ENCODE assay signal across 8 cellular contexts in genomic region chr19:44003461-44004134, GRCh38.
DNase-seq lines count a peak whose midpoint lies in the region; ATAC-seq and TF ChIP-seq lines count a peak whose summit lies in the region.

No MANE protein-coding gene starts in this region.

- H3K9me3 ChIP-seq in SK-N-MC (ENCODE audit: low read depth, low read length): no peaks in the 10 kb centered on the region
- peaks cover 22 to 28% of the 10 kb centered on the region in 2 donors for H3K9me3 ChIP-seq in muscle layer of duodenum (ENCODE audit: control insufficient read depth in 1 of 2, low read length in 2 of 2)

- no peak for TF ChIP-seq CTCF in epithelial cell of esophagus (IDR thresholded peaks at IDR 0.05; ENCODE audit: insufficient read depth, low read depth, low read length, missing control alignments)

- no peak overlapping the region for H3K27ac ChIP-seq in SK-N-MC
- peak overlapping the region; percentile 65 for H3K27ac ChIP-seq in muscle layer of duodenum (ENCODE audit: low read length)

- peak; percentile 58 for DNase-seq in activated CD8-positive, alpha-beta memory T cell treated with anti-CD3 and anti-CD28 coated beads for 24 hours
- no peak for DNase-seq in activated CD8-positive, alpha-beta memory T cell treated with anti-CD3 and anti-CD28 coated beads, Interleukin-2, amount 50 U/mL, for 48 hours
- DNase-seq in SK-N-MC (ENCODE audit: low read depth, low spot score): no peak
- peak; percentile 20 for DNase-seq in epithelial cell of esophagus (ENCODE audit: low read depth)
- DNase-seq in HuH-7 (ENCODE audit: low spot score): no peak

- H3K4me3 ChIP-seq in SK-N-MC (peak overlapping the region; percentile 83), epithelial cell of esophagus (ENCODE audit: low read length) (peak overlapping the region; percentile 98), muscle layer of duodenum (ENCODE audit: low read depth in 1 of 2, low read length in 2 of 2) (peak overlapping the region; percentile 83 to 89)

- H3K27me3 ChIP-seq in muscle layer of duodenum (ENCODE audit: low read depth, low read length): no peaks in the 10 kb centered on the region

- H3K9ac ChIP-seq in SK-N-MC (ENCODE audit: insufficient read length): peak overlapping the region; percentile 68

- H3K36me3 ChIP-seq in SK-N-MC (ENCODE audit: insufficient read depth, low read length) (peaks cover 27% of the 10 kb centered on the region), muscle layer of duodenum (ENCODE audit: control insufficient read depth in 1 of 2, insufficient read depth in 2 of 2, low read length in 2 of 2) (peaks cover 17 to 32% of the 10 kb centered on the region in 2 donors)

- ATAC-seq in HG03045 (IDR thresholded peaks at IDR 0.05; ENCODE audit: unreplicated experiment): peak; percentile 3
- ATAC-seq in HG03280 (IDR thresholded peaks at IDR 0.05; ENCODE audit: unreplicated experiment): no peak

- H3K4me1 ChIP-seq in muscle layer of duodenum (ENCODE audit: control insufficient read depth in 1 of 2, insufficient read depth in 2 of 2, low read length in 2 of 2): peaks cover 0 to 16% of the 10 kb centered on the region in 2 donors

Comparison
In these comparisons a context has a peak if more than half of its experiments do, and no peak if none do; other contexts are left out.
1. DNase-seq: peak in activated CD8-positive, alpha-beta memory T cell treated with anti-CD3 and anti-CD28 coated beads for 24 hours (single experiment) and epithelial cell of esophagus (single experiment); none in activated CD8-positive, alpha-beta memory T cell treated with anti-CD3 and anti-CD28 coated beads, Interleukin-2, amount 50 U/mL, for 48 hours (single experiment), SK-N-MC (single experiment) and HuH-7 (single experiment).
2. Peak in every context shown above with its lines, with median percentiles within 50 percentile points of each other: H3K4me3 ChIP-seq.